ENCODE assay signal across 15 cellular contexts in the genomic region with DNA sequence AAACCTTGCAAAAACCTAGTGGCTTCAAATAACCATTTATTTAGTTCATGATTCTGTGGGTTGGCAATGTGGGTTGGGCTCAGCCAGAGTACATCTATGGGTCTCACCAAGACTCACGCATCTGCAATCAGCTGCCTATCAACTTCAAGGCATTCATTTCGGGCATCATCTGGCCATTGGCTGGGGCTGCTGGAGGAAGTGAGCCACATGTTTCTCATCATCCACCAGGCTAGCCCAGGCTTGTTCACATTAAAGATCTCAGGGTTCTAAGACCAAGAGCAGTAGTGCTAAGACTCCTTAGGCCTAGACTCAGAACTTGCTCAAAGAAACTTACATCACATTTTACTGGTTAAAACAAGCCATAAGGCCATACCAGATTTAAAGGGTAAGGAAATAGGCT.
DNase-seq lines count a peak whose midpoint lies in the region; ATAC-seq, FAIRE-seq and TF ChIP-seq lines count a peak whose summit lies in the region.
"Had no signal": no experiment of that assay in that cellular context is flagged by ENCODE, and none has a peak within 500 bp of the region (broad histone marks: within the 10 kb centered on the region; RNA-seq: fewer than 3 reads in every experiment).

No MANE protein-coding gene starts in this region.

- intact Hi-C loops in MCF 10A (cut with micrococcal nuclease) (no loop called here), breast epithelium (cut with DNase I; ENCODE audit: low total_unique reads) (no loop called here), GM12878 (cut with micrococcal nuclease; ENCODE audit: unreplicated experiment) (no loop called here)

- no peak overlapping the region for H3K27ac ChIP-seq in breast epithelium
- no peak overlapping the region for H3K27ac ChIP-seq in GM12878 (ENCODE audit: control insufficient read depth, insufficient read depth)
- H3K27ac ChIP-seq in epithelial cell of prostate = peak overlapping the region; percentile 50
- H3K27ac ChIP-seq in keratinocyte (ENCODE audit: control insufficient read depth, insufficient read depth, low read length) = no peak overlapping the region
- H3K27ac ChIP-seq: 22Rv1, HL-60 had no signal

- in situ Hi-C loops in GM12878 (cut with MboI) = no loop called here

- no peaks in the 10 kb centered on the region for H3K36me3 ChIP-seq in breast epithelium
- H3K36me3 ChIP-seq in GM12878 (ENCODE audit: control insufficient read depth in 2 of 2, insufficient read depth in 2 of 2, low read length in 1 of 2) = no peaks in the 10 kb centered on the region
- no peaks in the 10 kb centered on the region for H3K36me3 ChIP-seq in keratinocyte (ENCODE audit: control insufficient read depth in 2 of 2, extremely low read depth in 1 of 2, insufficient read depth in 2 of 2, low read length in 2 of 2)

- RAD21 ChIA-PET in GM12878 (lab: Charles Lee; ENCODE audit: unreplicated experiment) = no interaction called here

- dilution Hi-C loops in keratinocyte (cut with MboI; ENCODE audit: extremely low pct_ligation_motif_present, low sequenced_read_pairs) = no loop called here

- peak; percentile 11 for DNase-seq in MCF 10A (ENCODE audit: unreplicated experiment)
- DNase-seq in breast epithelium (ENCODE audit: low spot score in 2 of 2) = no peak
- no peak for DNase-seq in GM12878 (ENCODE audit: low read depth, low spot score)
- DNase-seq in epithelial cell of prostate (ENCODE audit: low read depth, low spot score) = no peak
- DNase-seq in keratinocyte (ENCODE audit: low read depth, low spot score) = peak; percentile 9
- no peak for DNase-seq in C1 segment of cervical spinal cord (lab: John Stamatoyannopoulos, UW)
- no peak for DNase-seq in NCI-H2196 treated with DMSO at 0.1 percent for 48 hours (lab: John Stamatoyannopoulos, UW; ENCODE audit: unreplicated experiment)
- DNase-seq in activated CD8-positive, alpha-beta T cell treated with anti-CD3 and anti-CD28 coated beads, Interleukin-2, amount 10 ng/mL, durations not matched to agents 7 days and 5 days = no peak
- DNase-seq: CD8-positive, alpha-beta memory T cell had no signal

- H3K27ac Mint-ChIP-seq in MCF 10A (ENCODE audit: low read depth, unreplicated experiment) = no peak overlapping the region
- no peak overlapping the region for H3K27ac Mint-ChIP-seq in activated CD8-positive, alpha-beta T cell treated with anti-CD3 and anti-CD28 coated beads, Interleukin-2, amount 10 ng/mL, durations not matched to agents 7 days and 5 days
- H3K27ac Mint-ChIP-seq: CD8-positive, alpha-beta memory T cell; IgD-negative memory B cell had no signal

- H3K79me2 ChIP-seq in GM12878 (ENCODE audit: control insufficient read depth, insufficient read depth, low read length) = no peaks in the 10 kb centered on the region
- no peaks in the 10 kb centered on the region for H3K79me2 ChIP-seq in keratinocyte (ENCODE audit: control insufficient read depth, insufficient read depth, low read length)

- TF ChIP-seq RAD21 in GM12878 (IDR thresholded peaks at IDR 0.05; ENCODE audit: insufficient read depth, low read depth, low read length) = no peak

- no peaks in the 10 kb centered on the region for H3K9me1 ChIP-seq in keratinocyte (ENCODE audit: control insufficient read depth, extremely low read depth, insufficient read depth, low read length)

- no peaks in the 10 kb centered on the region for H3K4me1 Mint-ChIP-seq in MCF 10A (ENCODE audit: insufficient read depth, unreplicated experiment)
- H3K4me1 Mint-ChIP-seq in activated CD8-positive, alpha-beta T cell treated with anti-CD3 and anti-CD28 coated beads, Interleukin-2, amount 10 ng/mL, durations not matched to agents 7 days and 5 days (ENCODE audit: low read depth) = no peaks in the 10 kb centered on the region
- H3K4me1 Mint-ChIP-seq: CD8-positive, alpha-beta memory T cell; IgD-negative memory B cell had no signal

- TF ChIP-seq CTCF in MCF 10A (IDR thresholded peaks at IDR 0.05; ENCODE audit: unreplicated experiment) = no peak
- TF ChIP-seq CTCF in breast epithelium (IDR thresholded peaks at IDR 0.05) = no peak
- TF ChIP-seq CTCF in GM12878 (IDR thresholded peaks at IDR 0.05 in 2 of 3, conservative IDR thresholded peaks at IDR 0.05 in 1 of 3; ENCODE audit: control insufficient read depth in 2 of 3, extremely low read depth in 1 of 3, insufficient read depth in 1 of 3, low read depth in 3 of 3, low read length in 3 of 3) = no peak
- no peak for TF ChIP-seq CTCF in keratinocyte (optimal IDR thresholded peaks at IDR 0.05 in 1 of 3, IDR thresholded peaks at IDR 0.05 in 1 of 3, conservative IDR thresholded peaks at IDR 0.05 in 1 of 3; ENCODE audit: extremely low read depth in 1 of 3, insufficient read depth in 2 of 3, low read length in 3 of 3)

- H3K9ac ChIP-seq in GM12878 (ENCODE audit: control insufficient read depth, insufficient read depth, low read length) = no peak overlapping the region
- no peak overlapping the region for H3K9ac ChIP-seq in keratinocyte (ENCODE audit: control insufficient read depth, extremely low read depth, insufficient read depth, low read length)

- no peaks in the 10 kb centered on the region for H3K36me3 Mint-ChIP-seq in MCF 10A (ENCODE audit: insufficient read depth, unreplicated experiment)
- H3K36me3 Mint-ChIP-seq in activated CD8-positive, alpha-beta T cell treated with anti-CD3 and anti-CD28 coated beads, Interleukin-2, amount 10 ng/mL, durations not matched to agents 7 days and 5 days (ENCODE audit: low read depth) = no peaks in the 10 kb centered on the region
- H3K36me3 Mint-ChIP-seq: CD8-positive, alpha-beta memory T cell; IgD-negative memory B cell had no signal

- TF ChIP-seq POLR2A in breast epithelium (IDR thresholded peaks at IDR 0.05) = no peak
- TF ChIP-seq POLR2A in GM12878 (IDR thresholded peaks at IDR 0.05; ENCODE audit: low read depth, low read length) = no peak

- H2AFZ ChIP-seq in GM12878 (ENCODE audit: control insufficient read depth, low read depth, low read length) = 0 out of 2 replicates have a peak overlapping the region, but pooled peaks have one; percentile 12
- peak overlapping the region; percentile 28 for H2AFZ ChIP-seq in keratinocyte (ENCODE audit: control insufficient read depth, low read length)

- no peaks in the 10 kb centered on the region for H3K9me3 ChIP-seq in breast epithelium
- no peaks in the 10 kb centered on the region for H3K9me3 ChIP-seq in GM12878 (replicated peaks; ENCODE audit: control insufficient read depth, insufficient read depth, low read length)
- H3K9me3 ChIP-seq in keratinocyte (ENCODE audit: control insufficient read depth, low read depth, low read length) = peaks cover 2% of the 10 kb centered on the region

- H3K27me3 Mint-ChIP-seq in MCF 10A (ENCODE audit: insufficient read depth, unreplicated experiment) = no peaks in the 10 kb centered on the region
- no peaks in the 10 kb centered on the region for H3K27me3 Mint-ChIP-seq in activated CD8-positive, alpha-beta T cell treated with anti-CD3 and anti-CD28 coated beads, Interleukin-2, amount 10 ng/mL, durations not matched to agents 7 days and 5 days (ENCODE audit: low read depth)
- H3K27me3 Mint-ChIP-seq: CD8-positive, alpha-beta memory T cell; IgD-negative memory B cell had no signal

- H3K4me2 ChIP-seq in GM12878 (ENCODE audit: control insufficient read depth, insufficient read depth) (no peak overlapping the region), keratinocyte (ENCODE audit: control insufficient read depth, extremely low read depth, insufficient read depth, low read depth, low read length) (peak overlapping the region; percentile 19)

- no peak overlapping the region for H3K4me3 Mint-ChIP-seq in MCF 10A (ENCODE audit: unreplicated experiment)
- no peak overlapping the region for H3K4me3 Mint-ChIP-seq in activated CD8-positive, alpha-beta T cell treated with anti-CD3 and anti-CD28 coated beads, Interleukin-2, amount 10 ng/mL, durations not matched to agents 7 days and 5 days
- H3K4me3 Mint-ChIP-seq: IgD-negative memory B cell had no signal

- no peak for TF ChIP-seq EP300 in GM12878 (IDR thresholded peaks at IDR 0.05; ENCODE audit: borderline replicate concordance in 1 of 2, control insufficient read depth in 1 of 2, low read depth in 2 of 2, low read length in 2 of 2)

- H3K4me3 ChIP-seq in breast epithelium (no peak overlapping the region), GM12878 (no peak overlapping the region), keratinocyte (ENCODE audit: control insufficient read depth in 2 of 3, extremely low read depth in 1 of 3, insufficient read depth in 2 of 3, low read depth in 1 of 3, low read length in 3 of 3) (no peak overlapping the region)

- H3K9me3 Mint-ChIP-seq in MCF 10A (ENCODE audit: unreplicated experiment) = no peaks in the 10 kb centered on the region
- H3K9me3 Mint-ChIP-seq in activated CD8-positive, alpha-beta T cell treated with anti-CD3 and anti-CD28 coated beads, Interleukin-2, amount 10 ng/mL, durations not matched to agents 7 days and 5 days (ENCODE audit: insufficient read depth) = peaks cover 3% of the 10 kb centered on the region
- H3K9me3 Mint-ChIP-seq: IgD-negative memory B cell had no signal

- SMC1A ChIA-PET in GM12878 (lab: Charles Lee; ENCODE audit: uncharacterized antibody, unreplicated experiment) = no interaction called here

- BruUV-seq in MCF 10A (replicated peaks; lab: Mats Ljungman, UMichigan) = no TSS peak
- no TSS peak for BruUV-seq in GM12878 (replicated peaks; lab: Mats Ljungman, UMichigan)

- ATAC-seq in GM12878 = no peak
- ATAC-seq in activated CD8-positive, alpha-beta T cell treated with anti-CD3 and anti-CD28 coated beads, Interleukin-2, amount 10 ng/mL, durations not matched to agents 7 days and 5 days = no peak
- ATAC-seq: HCT116 had no signal

- POLR2A ChIA-PET in MCF 10A (lab: Yijun Ruan, JAX) (no interaction called here), GM12878 (lab: Charles Lee) (no interaction called here)
- POLR2A ChIA-PET in activated CD8-positive, alpha-beta T cell treated with anti-CD3 and anti-CD28 coated beads, Interleukin-2, amount 10 ng/mL, durations not matched to agents 7 days and 5 days (lab: Charles Lee) = no interaction called here

- CTCF ChIA-PET in MCF 10A (lab: Yijun Ruan, JAX) (interaction anchor here (0.8 kb wide), 1 partner anchor 74 kb away, joined by 3 read pairs; no protein-coding TSS in a partner anchor), GM12878 (lab: Yijun Ruan, JAX) (no interaction called here)
- CTCF ChIA-PET in activated CD8-positive, alpha-beta T cell treated with anti-CD3 and anti-CD28 coated beads, Interleukin-2, amount 10 ng/mL, durations not matched to agents 7 days and 5 days (lab: Charles Lee) = no interaction called here

- no peaks in the 10 kb centered on the region for H3K4me1 ChIP-seq in breast epithelium
- H3K4me1 ChIP-seq in GM12878 (ENCODE audit: control insufficient read depth, insufficient read depth, low read length) = no peaks in the 10 kb centered on the region
- H3K4me1 ChIP-seq in keratinocyte (ENCODE audit: control insufficient read depth, extremely low read depth, insufficient read depth, low read length) = peaks cover 3% of the 10 kb centered on the region

- 40% methylated on average over 2 of the region's 2 CpGs for WGBS in GM12878 (ENCODE audit: insufficient coverage, insufficient replicate concordance, low lambda C conversion rate, missing lambda C conversion rate)

- FAIRE-seq in GM12878 (lab: Jason Lieb, UNC) (no peak), keratinocyte (lab: Jason Lieb, UNC) (no peak)
- FAIRE-seq: GM12891, H54 had no signal

- no peaks in the 10 kb centered on the region for H3K27me3 ChIP-seq in breast epithelium
- H3K27me3 ChIP-seq in GM12878 (replicated peaks in 1 of 2; ENCODE audit: control insufficient read depth in 2 of 2, insufficient read depth in 2 of 2, low read length in 1 of 2) = no peaks in the 10 kb centered on the region
- H3K27me3 ChIP-seq in keratinocyte (ENCODE audit: control insufficient read depth, extremely low read depth, insufficient read depth, low read length) = no peaks in the 10 kb centered on the region

- H4K20me1 ChIP-seq in GM12878 (ENCODE audit: control insufficient read depth, insufficient read depth) = no peaks in the 10 kb centered on the region
- H4K20me1 ChIP-seq in keratinocyte (ENCODE audit: control insufficient read depth, extremely low read depth, insufficient read depth, low read length) = no peaks in the 10 kb centered on the region

Comparison
In these comparisons a context has a peak if more than half of its experiments do, and no peak if none do; other contexts are left out.
1. DNase-seq: peak in MCF 10A (single experiment) and keratinocyte (single experiment); none in breast epithelium (0 of 2), GM12878 (single experiment), epithelial cell of prostate (single experiment), C1 segment of cervical spinal cord (0 of 14), NCI-H2196 treated with DMSO at 0.1 percent for 48 hours (single experiment) and activated CD8-positive, alpha-beta T cell treated with anti-CD3 and anti-CD28 coated beads, Interleukin-2, amount 10 ng/mL, durations not matched to agents 7 days and 5 days (single experiment).